ENCODE assay signal across 8 cellular contexts in the genomic region with DNA sequence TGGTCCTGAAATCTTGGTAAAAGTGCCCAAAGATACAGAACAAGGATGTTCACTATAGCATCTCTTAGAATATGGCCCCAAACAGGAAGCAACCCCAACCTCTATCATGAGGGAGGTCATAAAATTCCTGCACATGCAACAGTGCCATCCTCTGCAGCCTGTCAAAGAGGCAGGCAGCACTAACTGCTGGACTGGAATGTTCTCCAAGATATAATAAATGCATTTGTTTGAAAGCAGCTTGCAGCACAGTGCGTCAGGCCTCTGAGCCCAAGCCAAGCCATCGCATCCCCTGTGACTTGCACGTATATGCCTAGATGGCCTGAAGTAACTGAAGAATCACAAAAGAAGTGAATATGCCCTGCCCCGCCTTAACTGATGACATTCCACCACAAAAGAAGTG.
DNase-seq lines count a peak whose midpoint lies in the region; ATAC-seq, FAIRE-seq and TF ChIP-seq lines count a peak whose summit lies in the region.
"Not testable (repeated sequence)": the region's sequence is repeated elsewhere in the genome, so short reads cannot be mapped to it uniquely, and the experiment has no call there.

No MANE protein-coding gene starts in this region.

- H2BK12ac ChIP-seq in H1 (ENCODE audit: low read depth, low read length): peak overlapping the region; percentile 99; the same call in 1 of the 2 replicates

- WGBS in H1 (ENCODE audit: extremely low coverage in 1 of 2, insufficient coverage in 1 of 2, insufficient read length in 1 of 2, insufficient replicate concordance in 2 of 2, low coverage in 1 of 2, low lambda C conversion rate in 2 of 2, missing lambda C conversion rate in 1 of 2), 2 experiments: 90% methylated on average over 4 of the region's 4 CpGs; no CpG with 5 or more reads in 1 of the 2 experiments
- 95% methylated on average over 4 of the region's 4 CpGs for WGBS in HepG2 (ENCODE audit: low lambda C conversion rate)
- WGBS in sigmoid colon, 2 donors: 90 to 94% methylated on average over 4 of the region's 4 CpGs
- WGBS in transverse colon (ENCODE audit: low coverage in 1 of 2), 2 donors: 90 to 93% methylated on average over 3 to 4 of the region's 4 CpGs

- H4K91ac ChIP-seq in H1 (replicated peaks; ENCODE audit: insufficient read length, low read length): peak overlapping the region; percentile 75

- intact Hi-C loops in Panc1 (cut with micrococcal nuclease; ENCODE audit: unreplicated experiment); HepG2 (cut with micrococcal nuclease; ENCODE audit: unreplicated experiment); sigmoid colon (cut with DNase I); transverse colon (cut with DNase I; ENCODE audit: low total_unique reads): not testable (repeated sequence)

- H3K23ac ChIP-seq in H1 (ENCODE audit: insufficient read length): not testable (repeated sequence)

- H3K4me1 Mint-ChIP-seq in nephron: peaks cover 30% of the 10 kb centered on the region

- CTCF ChIA-PET in Panc1 (lab: Charles Lee); HepG2 (lab: Yijun Ruan, JAX; ENCODE audit: low intra/inter-chr PET ratio, low total read pairs): not testable (repeated sequence)
- CTCF ChIA-PET in H1 (lab: Charles Lee; ENCODE audit: partially characterized antibody): interaction anchor here (1.3 to 2.2 kb wide), 3 partner anchors 14 to 42 kb away, joined by 5 to 7 read pairs (median 5); no protein-coding TSS in a partner anchor

- H3K9me3 ChIP-seq in HUES6 (ENCODE audit: control insufficient read depth, insufficient read depth, low read depth, low read length); Panc1 (ENCODE audit: control insufficient read depth, insufficient read depth, low read depth, low read length); H1 (ENCODE audit: insufficient read depth in 2 of 2, low read depth in 1 of 2, low read length in 1 of 2); HepG2 (ENCODE audit: low read length); sigmoid colon; transverse colon: not testable (repeated sequence)

- not testable (repeated sequence) for H4K5ac ChIP-seq in H1 (ENCODE audit: insufficient read length, low read depth, low read length)

- peak overlapping the region; percentile 0; the same call in 1 of the 2 replicates for H3K4me3 ChIP-seq in HUES6 (ENCODE audit: low read depth, low read length)
- H3K4me3 ChIP-seq in Panc1 (ENCODE audit: low read depth in 2 of 2, low read length in 2 of 2); H1 (ENCODE audit: extremely low read depth in 1 of 4, insufficient read depth in 2 of 4, low read depth in 3 of 4, low read length in 4 of 4); HepG2 (replicated peaks in 1 of 3; ENCODE audit: insufficient read depth in 1 of 3, low read depth in 2 of 3, low read length in 3 of 3); sigmoid colon; transverse colon: not testable (repeated sequence)

- FAIRE-seq in H1 (lab: Jason Lieb, UNC); HepG2 (lab: Jason Lieb, UNC): not testable (repeated sequence)

- in situ Hi-C loops in Panc1 (cut with HindIII; ENCODE audit: low pct_unique_long_range_greater_than_20kb, low sequenced_read_pairs); HepG2 (cut with HindIII; ENCODE audit: extremely low pct_ligation_motif_present, low pct_unique_long_range_greater_than_20kb); transverse colon (cut with MboI; ENCODE audit: low pct_ligation_motif_present in 1 of 4, low pct_unique_long_range_greater_than_20kb in 1 of 4, low sequenced_read_pairs in 3 of 4): not testable (repeated sequence)

- ATAC-seq in Panc1, HepG2: not testable (repeated sequence)

- not testable (repeated sequence) for TF ChIP-seq POLR2A in H1 (IDR thresholded peaks at IDR 0.05; ENCODE audit: control extremely low read depth in 1 of 2, low read depth in 2 of 2, low read length in 2 of 2); HepG2 (IDR thresholded peaks at IDR 0.05; ENCODE audit: insufficient read depth in 1 of 2, low read depth in 2 of 2, low read length in 2 of 2); sigmoid colon (IDR thresholded peaks at IDR 0.05); transverse colon (IDR thresholded peaks at IDR 0.05)

- not testable (repeated sequence) for H3K36me3 Mint-ChIP-seq in nephron (ENCODE audit: low read depth)

- not testable (repeated sequence) for H3K4me3 Mint-ChIP-seq in nephron

- peak overlapping the region; percentile 99; the same call in 1 of the 2 replicates for H2BK5ac ChIP-seq in H1 (ENCODE audit: low read depth, low read length)

- TF ChIP-seq CTCF in Panc1 (IDR thresholded peaks at IDR 0.05); H1 (IDR thresholded peaks at IDR 0.05; ENCODE audit: control extremely low read depth in 1 of 3, insufficient read depth in 1 of 3, low read depth in 1 of 3, low read length in 3 of 3); HepG2 (CRISPR knock-in tag; IDR thresholded peaks at IDR 0.05); nephron (IDR thresholded peaks at IDR 0.05; ENCODE audit: unreplicated experiment in 3 of 3); sigmoid colon (IDR thresholded peaks at IDR 0.05); transverse colon (IDR thresholded peaks at IDR 0.05): not testable (repeated sequence)

- DNase-seq in COLO829 (ENCODE audit: low spot score): peak; percentile 13
- DNase-seq in Panc1 (ENCODE audit: low read depth, low spot score); H1 (ENCODE audit: low read depth in 1 of 2, low spot score in 2 of 2); HepG2 (ENCODE audit: low spot score); transverse colon: not testable (repeated sequence)
- peak; percentile 67 for DNase-seq in sigmoid colon

- H3K56ac ChIP-seq in H1 (replicated peaks; ENCODE audit: insufficient read length, low read depth, low read length): not testable (repeated sequence)

- POLR2A ChIA-PET in Panc1 (lab: Charles Lee); H1 (lab: Charles Lee; ENCODE audit: partially characterized antibody); HepG2 (lab: Yijun Ruan, JAX): not testable (repeated sequence)

- H3K4me2 ChIP-seq in H1 (ENCODE audit: insufficient read depth in 1 of 2, low read depth in 2 of 2, low read length in 2 of 2); HepG2 (ENCODE audit: low read depth, low read length): not testable (repeated sequence)

- not testable (repeated sequence) for TF ChIP-seq RAD21 in H1 (IDR thresholded peaks at IDR 0.05 in 1 of 2, conservative IDR thresholded peaks at IDR 0.05 in 1 of 2; ENCODE audit: low read depth in 2 of 2, low read length in 2 of 2); HepG2 (CRISPR knock-in tag; IDR thresholded peaks at IDR 0.05)

- H2AFZ ChIP-seq in H1 (ENCODE audit: low read length); HepG2 (ENCODE audit: low read length): not testable (repeated sequence)

- H3K23me2 ChIP-seq in H1 (ENCODE audit: low read depth, low read length): not testable (repeated sequence)

- peak overlapping the region; percentile 46 for H3K4ac ChIP-seq in H1 (replicated peaks; ENCODE audit: insufficient read length, low read depth, low read length)

- not testable (repeated sequence) for H3K14ac ChIP-seq in H1 (ENCODE audit: insufficient read length)

- H3K18ac ChIP-seq in H1 (ENCODE audit: extremely low read depth, low read length): not testable (repeated sequence)

- H3K9ac ChIP-seq in HUES6 (ENCODE audit: low read length): peak overlapping the region; percentile 95
- not testable (repeated sequence) for H3K9ac ChIP-seq in H1 (replicated peaks in 1 of 4; ENCODE audit: extremely low read depth in 1 of 4, low read depth in 3 of 4, low read length in 3 of 4); HepG2 (ENCODE audit: insufficient read depth, low read depth, low read length)

- H3K27ac ChIP-seq in HUES6 (ENCODE audit: low read depth, low read length): peak overlapping the region; percentile 99; the same call in 1 of the 2 replicates
- H3K27ac ChIP-seq in Panc1 (ENCODE audit: low read length); H1 (ENCODE audit: low read depth, low read length); transverse colon: not testable (repeated sequence)
- peak overlapping the region; percentile 96 for H3K27ac ChIP-seq in HepG2 (ENCODE audit: extremely low read length, insufficient read depth, low read length)
- H3K27ac ChIP-seq in sigmoid colon: peak overlapping the region in 2 of 4 donors; percentile 30 to 47

- H3K27me3 ChIP-seq in HUES6 (ENCODE audit: control insufficient read depth, insufficient read depth, low read length); Panc1 (ENCODE audit: control insufficient read depth, insufficient read depth, low read length); H1 (replicated peaks in 1 of 4; ENCODE audit: control insufficient read depth in 3 of 4, extremely low read depth in 1 of 4, insufficient read depth in 3 of 4, low read length in 3 of 4); HepG2 (ENCODE audit: control insufficient read depth in 1 of 2, insufficient read depth in 2 of 2, low read length in 2 of 2); sigmoid colon; transverse colon: not testable (repeated sequence)

- peak overlapping the region in 2 of 3 experiments; percentile 44 to 78 for H3K27ac Mint-ChIP-seq in nephron

- TF ChIP-seq EP300 in H1 (IDR thresholded peaks at IDR 0.05; ENCODE audit: borderline replicate concordance in 1 of 2, low read depth in 2 of 2, low read length in 2 of 2); HepG2 (IDR thresholded peaks at IDR 0.05; ENCODE audit: low read depth in 2 of 2, low read length in 2 of 2); HepG2 (CRISPR knock-in tag; IDR thresholded peaks at IDR 0.05; ENCODE audit: borderline replicate concordance): not testable (repeated sequence)
- TF ChIP-seq EP300 in sigmoid colon (IDR thresholded peaks at IDR 0.05): peak in 2 of 4 donors; percentile 51 to 90
- TF ChIP-seq EP300 in transverse colon (IDR thresholded peaks at IDR 0.05; ENCODE audit: low read depth): peak; percentile 79

- H4K8ac ChIP-seq in H1 (ENCODE audit: extremely low read depth, insufficient read depth, low read length): not testable (repeated sequence)

- H2BK15ac ChIP-seq in H1 (ENCODE audit: low read length): not testable (repeated sequence)

- H2BK20ac ChIP-seq in H1 (ENCODE audit: low read length): peak overlapping the region; percentile 100; the same call in 1 of the 2 replicates

- not testable (repeated sequence) for H3K9me3 Mint-ChIP-seq in nephron

- not testable (repeated sequence) for H3K79me2 ChIP-seq in H1 (ENCODE audit: control insufficient read depth in 1 of 2, insufficient read depth in 2 of 2, low read length in 2 of 2); HepG2 (ENCODE audit: insufficient read depth, low read length)

- not testable (repeated sequence) for H4K20me1 ChIP-seq in H1 (replicated peaks in 1 of 2; ENCODE audit: control insufficient read depth in 1 of 2, insufficient read depth in 2 of 2, low read length in 2 of 2); HepG2 (ENCODE audit: insufficient read depth, low read length)

- BruUV-seq in Panc1 (replicated peaks; lab: Mats Ljungman, UMichigan): TSS peak; percentile 18
- not testable (repeated sequence) for BruUV-seq in HepG2 (replicated peaks; lab: Mats Ljungman, UMichigan)

- not testable (repeated sequence) for H3K27me3 Mint-ChIP-seq in nephron (ENCODE audit: low read depth)

- H3K4me1 ChIP-seq in HUES6 (ENCODE audit: control insufficient read depth, insufficient read depth, low read length) (peaks cover 50% of the 10 kb centered on the region), H1 (replicated peaks in 1 of 4; ENCODE audit: control insufficient read depth in 3 of 4, insufficient read depth in 4 of 4, low read length in 3 of 4) (peaks cover 22 to 38% (median 27%) of the 10 kb centered on the region in 4 experiments), HepG2 (ENCODE audit: insufficient read depth, low read length) (peaks cover 54% of the 10 kb centered on the region), sigmoid colon (peaks cover 0 to 14% (median 6%) of the 10 kb centered on the region in 4 donors), transverse colon (peaks cover 0 to 17% (median 3%) of the 10 kb centered on the region in 4 donors)
- not testable (repeated sequence) for H3K4me1 ChIP-seq in Panc1 (ENCODE audit: control insufficient read depth, insufficient read depth, low read length)

- H3K36me3 ChIP-seq in HUES6 (ENCODE audit: control insufficient read depth, insufficient read depth, low read length); Panc1 (ENCODE audit: control insufficient read depth, insufficient read depth, low read length); H1 (ENCODE audit: control insufficient read depth in 2 of 4, insufficient read depth in 4 of 4, low read length in 3 of 4); HepG2 (replicated peaks in 1 of 2; ENCODE audit: control insufficient read depth in 1 of 2, insufficient read depth in 2 of 2, low read length in 2 of 2); sigmoid colon; transverse colon: not testable (repeated sequence)

- not testable (repeated sequence) for H3K79me1 ChIP-seq in H1 (ENCODE audit: low read depth, low read length)

- H2BK120ac ChIP-seq in H1 (replicated peaks; ENCODE audit: low read depth, low read length): peak overlapping the region; percentile 98

- peak overlapping the region; percentile 68; the same call in 1 of the 2 replicates for H2AK5ac ChIP-seq in H1 (ENCODE audit: low read depth, low read length)
